13 cellular contexts compared by ENCODE assay signal in genomic region chr11:34825670-34826383, GRCh38.
DNase-seq lines count a peak whose midpoint lies in the region; ATAC-seq and TF ChIP-seq lines count a peak whose summit lies in the region.
"Had no signal": no experiment of that assay in that cellular context is flagged by ENCODE, and none has a peak within 500 bp of the region (broad histone marks: within the 10 kb centered on the region; RNA-seq: fewer than 3 reads in every experiment).

No MANE protein-coding gene starts in this region.

- intact Hi-C loops in sigmoid colon (cut with DNase I): no loop called here

- H3K9me3 Mint-ChIP-seq in activated T-cell treated with anti-CD3 and anti-CD28 coated beads, Interleukin-2, amount 50 U/mL, for 72 hours: no peaks in the 10 kb centered on the region
- H3K9me3 Mint-ChIP-seq: activated naive CD4-positive, alpha-beta T cell treated with anti-CD3 and anti-CD28 coated beads, Interleukin-2, amount 50 U/mL, for 72 hours had no signal

- ATAC-seq in esophagus mucosa (peak; percentile 91), GM21723 (IDR thresholded peaks at IDR 0.05; ENCODE audit: unreplicated experiment) (no peak)
- ATAC-seq in activated T-cell treated with anti-CD3 and anti-CD28 coated beads, Interleukin-2, amount 50 U/mL, for 72 hours (replicated peaks in 1 of 2): no peak
- ATAC-seq: activated naive CD4-positive, alpha-beta T cell treated with anti-CD3 and anti-CD28 coated beads, Interleukin-2, amount 50 U/mL, for 72 hours had no signal

- no peak overlapping the region for H2BK12ac ChIP-seq in neuronal stem cell (ENCODE audit: low read length)

- H4K8ac ChIP-seq in neuronal stem cell (ENCODE audit: low read depth, low read length): no peak overlapping the region

- no peak overlapping the region for H2AK5ac ChIP-seq in neuronal stem cell (ENCODE audit: low read depth, low read length)

- WGBS in neuronal stem cell (ENCODE audit: extremely low coverage in 2 of 2, insufficient read length in 2 of 2, insufficient replicate concordance in 1 of 2), 2 donors: no CpG with 5 or more reads among the region's 7 CpGs
- WGBS in sigmoid colon, 2 donors: 22 to 71% methylated on average over 7 of the region's 7 CpGs

- H3K4me3 Mint-ChIP-seq in activated T-cell treated with anti-CD3 and anti-CD28 coated beads, Interleukin-2, amount 50 U/mL, for 72 hours: no peak overlapping the region

- peaks cover 15% of the 10 kb centered on the region for H3K4me1 Mint-ChIP-seq in activated T-cell treated with anti-CD3 and anti-CD28 coated beads, Interleukin-2, amount 50 U/mL, for 72 hours (ENCODE audit: low read depth)

- H3K9me3 ChIP-seq in neuronal stem cell (replicated peaks in 1 of 2; ENCODE audit: control insufficient read depth in 2 of 2, insufficient read depth in 1 of 2, low read depth in 1 of 2, low read length in 2 of 2): no peaks in the 10 kb centered on the region
- no peaks in the 10 kb centered on the region for H3K9me3 ChIP-seq in sigmoid colon

- no peaks in the 10 kb centered on the region for H3K36me3 Mint-ChIP-seq in activated T-cell treated with anti-CD3 and anti-CD28 coated beads, Interleukin-2, amount 50 U/mL, for 72 hours (ENCODE audit: insufficient read depth in 2 of 2)
- H3K36me3 Mint-ChIP-seq: activated naive CD4-positive, alpha-beta T cell treated with anti-CD3 and anti-CD28 coated beads, Interleukin-2, amount 50 U/mL, for 72 hours had no signal

- H3K27ac ChIP-seq in 22Rv1 (peak overlapping the region; percentile 98), neuronal stem cell (replicated peaks; ENCODE audit: low read length) (no peak overlapping the region), sigmoid colon (no peak overlapping the region)

- H3K4me1 ChIP-seq in neuronal stem cell (ENCODE audit: control insufficient read depth in 2 of 2, insufficient read depth in 1 of 2, low read depth in 1 of 2, low read length in 2 of 2) (peaks cover 0 to 10% of the 10 kb centered on the region in 2 donors), sigmoid colon (no peaks in the 10 kb centered on the region)

- TF ChIP-seq CTCF in 22Rv1 (IDR thresholded peaks at IDR 0.05): no peak
- TF ChIP-seq CTCF in sigmoid colon (IDR thresholded peaks at IDR 0.05): no peak

- DNase-seq in NCI-H526 treated with DMSO at 0.1 percent for 48 hours (lab: John Stamatoyannopoulos, UW): peak; percentile 97
- no peak for DNase-seq in neuronal stem cell (ENCODE audit: low spot score)
- DNase-seq in sigmoid colon: no peak
- DNase-seq in iPS-NIHi7 (ENCODE audit: extremely low spot score): no peak
- DNase-seq in activated T-cell treated with anti-CD3 and anti-CD28 coated beads, Interleukin-2, amount 50 U/mL, for 72 hours: no peak
- DNase-seq: ACHN; activated CD4-positive, CD25-positive, alpha-beta regulatory T cell; DMS 273 treated with DMSO at 0.1 percent for 48 hours; NCI-H146 had no signal

- TF ChIP-seq EP300 in sigmoid colon (IDR thresholded peaks at IDR 0.05): no peak

- no peaks in the 10 kb centered on the region for H3K79me1 ChIP-seq in neuronal stem cell (ENCODE audit: low read depth, low read length)

- H3K27me3 ChIP-seq in neuronal stem cell (ENCODE audit: control insufficient read depth in 3 of 3, insufficient read depth in 3 of 3, low read depth in 1 of 3, low read length in 3 of 3) (no peaks in the 10 kb centered on the region), sigmoid colon (no peaks in the 10 kb centered on the region)

- no peak overlapping the region for H3K4ac ChIP-seq in neuronal stem cell (ENCODE audit: low read length)

- H2BK120ac ChIP-seq in neuronal stem cell (ENCODE audit: low read depth, low read length): no peak overlapping the region

- no peak for TF ChIP-seq POLR2A in sigmoid colon (IDR thresholded peaks at IDR 0.05)

- no peak overlapping the region for H3K14ac ChIP-seq in neuronal stem cell (ENCODE audit: low read length)

- H3K23ac ChIP-seq in neuronal stem cell (ENCODE audit: low read depth, low read length, poor library complexity): no peak overlapping the region

- no peak overlapping the region for H3K9ac ChIP-seq in neuronal stem cell (ENCODE audit: low read depth, low read length, poor library complexity)

- H3K27ac Mint-ChIP-seq in activated T-cell treated with anti-CD3 and anti-CD28 coated beads, Interleukin-2, amount 50 U/mL, for 72 hours: no peak overlapping the region

- H2AFZ ChIP-seq in neuronal stem cell (ENCODE audit: low read length): no peak overlapping the region

- H2BK5ac ChIP-seq in neuronal stem cell (ENCODE audit: low read length): no peak overlapping the region

- H3K27me3 Mint-ChIP-seq in activated T-cell treated with anti-CD3 and anti-CD28 coated beads, Interleukin-2, amount 50 U/mL, for 72 hours (ENCODE audit: low read depth): peaks cover 21% of the 10 kb centered on the region

- no peaks in the 10 kb centered on the region for H3K36me3 ChIP-seq in neuronal stem cell (replicated peaks in 1 of 2; ENCODE audit: control insufficient read depth in 2 of 2, insufficient read depth in 2 of 2, low read length in 2 of 2)
- H3K36me3 ChIP-seq in sigmoid colon: no peaks in the 10 kb centered on the region

- H3K4me3 ChIP-seq in neuronal stem cell (ENCODE audit: low read length in 2 of 2): no peak overlapping the region
- H3K4me3 ChIP-seq in sigmoid colon: no peak overlapping the region

- peak overlapping the region; percentile 15 for H3K18ac ChIP-seq in neuronal stem cell (ENCODE audit: low read length)

- H2BK15ac ChIP-seq in neuronal stem cell (ENCODE audit: low read length): no peak overlapping the region

- no peak overlapping the region for H3K4me2 ChIP-seq in neuronal stem cell (ENCODE audit: insufficient read depth, low read length, poor library complexity, severe bottlenecking)

- no peak overlapping the region for H4K91ac ChIP-seq in neuronal stem cell (ENCODE audit: low read depth, low read length, poor library complexity)
